1 cellular context compared by ENCODE assay signal in genomic region chr1:219173758-219174671, GRCh38.
A peak's percentile ranks its signal among the peaks of the same experiment; 100 is the strongest.
TF ChIP-seq lines count a peak whose summit lies in the region.

LYPLAL1 (plus strand) TSS chr1:219173878; CDS start chr1:219173891, 13 bp downstream.

TF ChIP-seq in HEK293, 187 proteins besides CTCF, POLR2A, EP300 and RAD21 (continued from another document and continues in another):
- TF ChIP-seq ZNF670 (tag by site-specific recombination; IDR thresholded peaks at IDR 0.05; ENCODE audit: low read depth) (no peak), ZNF16 (tag by site-specific recombination; IDR thresholded peaks at IDR 0.05; ENCODE audit: low read depth) (no peak), ZNF626 (tag by site-specific recombination; IDR thresholded peaks at IDR 0.05) (no peak), PRDM1 (tag by site-specific recombination; IDR thresholded peaks at IDR 0.05) (peak; percentile 99), ZSCAN18 (tag by site-specific recombination; IDR thresholded peaks at IDR 0.05) (no peak), ZNF610 (tag by site-specific recombination; IDR thresholded peaks at IDR 0.05; ENCODE audit: borderline replicate concordance) (0 out of 2 replicates have a peak, but pooled peaks have one; percentile 46), ZNF518A (tag by site-specific recombination; conservative IDR thresholded peaks at IDR 0.05; ENCODE audit: low read depth) (no peak), MYNN (tag by site-specific recombination; IDR thresholded peaks at IDR 0.05; ENCODE audit: borderline replicate concordance) (no peak), ZNF2 (tag by site-specific recombination; IDR thresholded peaks at IDR 0.05) (peak; percentile 89), ZBTB26 (tag by site-specific recombination; optimal IDR thresholded peaks at IDR 0.05) (peak; percentile 99), ZNF629 (tag by site-specific recombination; IDR thresholded peaks at IDR 0.05) (peak; percentile 66), ZNF701 (tag by site-specific recombination; IDR thresholded peaks at IDR 0.05) (no peak), ZNF747 (tag by site-specific recombination; IDR thresholded peaks at IDR 0.05) (no peak), ZFP3 (tag by site-specific recombination; IDR thresholded peaks at IDR 0.05; ENCODE audit: low read depth) (no peak), ZNF133 (tag by site-specific recombination; IDR thresholded peaks at IDR 0.05) (no peak), ZNF324 (tag by site-specific recombination; IDR thresholded peaks at IDR 0.05) (peak; percentile 65), ZNF514 (tag by site-specific recombination; IDR thresholded peaks at IDR 0.05) (no peak), ZNF404 (tag by site-specific recombination; IDR thresholded peaks at IDR 0.05) (no peak), ZNF292 (tag by site-specific recombination; IDR thresholded peaks at IDR 0.05; ENCODE audit: borderline replicate concordance, low read depth) (no peak), ZNF624 (tag by site-specific recombination; IDR thresholded peaks at IDR 0.05) (no peak), ZNF175 (tag by site-specific recombination; IDR thresholded peaks at IDR 0.05) (no peak), ZNF155 (tag by site-specific recombination; IDR thresholded peaks at IDR 0.05) (no peak), ZNF23 (tag by site-specific recombination; IDR thresholded peaks at IDR 0.05; ENCODE audit: borderline replicate concordance) (no peak), GLI2 (tag by site-specific recombination; IDR thresholded peaks at IDR 0.05; ENCODE audit: borderline replicate concordance, low read depth) (no peak), ZNF549 (tag by site-specific recombination; IDR thresholded peaks at IDR 0.05) (no peak), ZNF423 (tag by site-specific recombination; IDR thresholded peaks at IDR 0.05) (no peak), ZNF426 (tag by site-specific recombination; IDR thresholded peaks at IDR 0.05) (no peak), SALL2 (tag by site-specific recombination; IDR thresholded peaks at IDR 0.05; ENCODE audit: borderline replicate concordance) (no peak), ZNF280C (tag by site-specific recombination; IDR thresholded peaks at IDR 0.05) (no peak), ZNF664 (tag by site-specific recombination; IDR thresholded peaks at IDR 0.05) (peak; percentile 97), ZNF645 (tag by site-specific recombination; IDR thresholded peaks at IDR 0.05) (no peak), ZSCAN30 (tag by site-specific recombination; IDR thresholded peaks at IDR 0.05) (0 out of 2 replicates have a peak, but pooled peaks have one; percentile 13), ZNF558 (tag by site-specific recombination; IDR thresholded peaks at IDR 0.05) (no peak), ZNF677 (tag by site-specific recombination; IDR thresholded peaks at IDR 0.05) (no peak), ZNF449 (tag by site-specific recombination; IDR thresholded peaks at IDR 0.05) (0 out of 2 replicates have a peak, but pooled peaks have one; percentile 18), ZNF19 (tag by site-specific recombination; IDR thresholded peaks at IDR 0.05; ENCODE audit: low read depth) (no peak), FEZF1 (tag by site-specific recombination; IDR thresholded peaks at IDR 0.05) (no peak), PATZ1 (tag by site-specific recombination; IDR thresholded peaks at IDR 0.05) (peak; percentile 66; the same call in 1 of the 2 replicates), ZBTB48 (tag by site-specific recombination; IDR thresholded peaks at IDR 0.05) (no peak), RBAK (tag by site-specific recombination; IDR thresholded peaks at IDR 0.05) (no peak), GFI1B (tag by site-specific recombination; IDR thresholded peaks at IDR 0.05) (no peak), HOXA7 (CRISPR knock-in tag; IDR thresholded peaks at IDR 0.05; ENCODE audit: borderline replicate concordance) (no peak), ZSCAN23 (tag by site-specific recombination; IDR thresholded peaks at IDR 0.05) (no peak), ZNF776 (tag by site-specific recombination; IDR thresholded peaks at IDR 0.05; ENCODE audit: borderline replicate concordance) (no peak), REPIN1 (tag by site-specific recombination; IDR thresholded peaks at IDR 0.05; ENCODE audit: low read depth) (no peak), ZNF223 (tag by site-specific recombination; IDR thresholded peaks at IDR 0.05) (no peak), ZNF692 (tag by site-specific recombination; IDR thresholded peaks at IDR 0.05) (peak; percentile 81), ZNF362 (tag by site-specific recombination; IDR thresholded peaks at IDR 0.05) (no peak), ZNF10 (tag by site-specific recombination; IDR thresholded peaks at IDR 0.05) (no peak; the same call in 1 of the 2 replicates), ZBTB20 (tag by site-specific recombination; IDR thresholded peaks at IDR 0.05) (peak; percentile 32; the same call in 1 of the 2 replicates), SP3 (tag by site-specific recombination; IDR thresholded peaks at IDR 0.05) (peak; percentile 52; the same call in 1 of the 2 replicates), YY1 (tag by site-specific recombination; IDR thresholded peaks at IDR 0.05) (peak; percentile 93), ZNF416 (tag by site-specific recombination; IDR thresholded peaks at IDR 0.05) (no peak), ZNF157 (tag by site-specific recombination; IDR thresholded peaks at IDR 0.05) (0 out of 2 replicates have a peak, but pooled peaks have one; percentile 6)
